ENCODE assay signal across 8 cellular contexts in genomic region chr7:75916259-75916658, GRCh38.
DNase-seq lines count a peak whose midpoint lies in the region; TF ChIP-seq lines count a peak whose summit lies in the region.

No MANE protein-coding gene starts in this region.

- H3K9me3 ChIP-seq in HUES6 (ENCODE audit: control insufficient read depth, insufficient read depth, low read depth, low read length): no peaks in the 10 kb centered on the region
- no peaks in the 10 kb centered on the region for H3K9me3 ChIP-seq in mucosa of stomach (ENCODE audit: control insufficient read depth, low read length)

- peaks cover 17% of the 10 kb centered on the region for H3K4me1 ChIP-seq in HUES6 (ENCODE audit: control insufficient read depth, insufficient read depth, low read length)
- H3K4me1 ChIP-seq in mucosa of stomach (ENCODE audit: control insufficient read depth, insufficient read depth, low read length): peaks cover 30% of the 10 kb centered on the region

- H3K36me3 ChIP-seq in HUES6 (ENCODE audit: control insufficient read depth, insufficient read depth, low read length) (no peaks in the 10 kb centered on the region), brain microvascular endothelial cell (replicated peaks) (no peaks in the 10 kb centered on the region), mucosa of stomach (ENCODE audit: control insufficient read depth, insufficient read depth, low read length) (no peaks in the 10 kb centered on the region)

- H3K4me3 ChIP-seq in HUES6 (ENCODE audit: low read depth, low read length) (peak overlapping the region; percentile 99), brain microvascular endothelial cell (ENCODE audit: low read depth, low read length) (peak overlapping the region; percentile 87), mucosa of stomach (ENCODE audit: low read length) (peak overlapping the region; percentile 87)

- H3K9ac ChIP-seq in HUES6 (ENCODE audit: low read length) (no peak overlapping the region), mucosa of stomach (ENCODE audit: low read length) (peak overlapping the region; percentile 94)

- TF ChIP-seq CTCF in 22Rv1 (IDR thresholded peaks at IDR 0.05) (no peak), brain microvascular endothelial cell (IDR thresholded peaks at IDR 0.05; ENCODE audit: low read depth, low read length, missing control alignments) (no peak)

- in situ Hi-C loops in brain microvascular endothelial cell (cut with HindIII; ENCODE audit: low pct_ligation_motif_present, low sequenced_read_pairs): no loop called here

- DNase-seq in brain microvascular endothelial cell: no peak
- DNase-seq in activated gamma-delta T cell (lab: John Stamatoyannopoulos, UW): no peak
- DNase-seq in activated CD4-positive, CD25-positive, alpha-beta regulatory T cell treated with anti-CD3 and anti-CD28 coated beads, Interleukin-2, amount 50 U/mL, for 72 hours: no peak
- DNase-seq in activated naive CD4-positive, alpha-beta T cell (lab: John Stamatoyannopoulos, UW): no peak
- no peak for DNase-seq in NCI-H2196 treated with DMSO at 0.1 percent for 48 hours (lab: John Stamatoyannopoulos, UW; ENCODE audit: unreplicated experiment)

- H3K27ac ChIP-seq in 22Rv1: peak overlapping the region; percentile 82; the same call in 1 of the 2 replicates
- H3K27ac ChIP-seq in HUES6 (ENCODE audit: low read depth, low read length): no peak overlapping the region
- H3K27ac ChIP-seq in brain microvascular endothelial cell: no peak overlapping the region

- H3K27me3 ChIP-seq in HUES6 (ENCODE audit: control insufficient read depth, insufficient read depth, low read length): no peaks in the 10 kb centered on the region
- H3K27me3 ChIP-seq in brain microvascular endothelial cell (replicated peaks): no peaks in the 10 kb centered on the region
- H3K27me3 ChIP-seq in mucosa of stomach (ENCODE audit: control insufficient read depth, insufficient read depth, low read length): no peaks in the 10 kb centered on the region
